In the genomic region with DNA sequence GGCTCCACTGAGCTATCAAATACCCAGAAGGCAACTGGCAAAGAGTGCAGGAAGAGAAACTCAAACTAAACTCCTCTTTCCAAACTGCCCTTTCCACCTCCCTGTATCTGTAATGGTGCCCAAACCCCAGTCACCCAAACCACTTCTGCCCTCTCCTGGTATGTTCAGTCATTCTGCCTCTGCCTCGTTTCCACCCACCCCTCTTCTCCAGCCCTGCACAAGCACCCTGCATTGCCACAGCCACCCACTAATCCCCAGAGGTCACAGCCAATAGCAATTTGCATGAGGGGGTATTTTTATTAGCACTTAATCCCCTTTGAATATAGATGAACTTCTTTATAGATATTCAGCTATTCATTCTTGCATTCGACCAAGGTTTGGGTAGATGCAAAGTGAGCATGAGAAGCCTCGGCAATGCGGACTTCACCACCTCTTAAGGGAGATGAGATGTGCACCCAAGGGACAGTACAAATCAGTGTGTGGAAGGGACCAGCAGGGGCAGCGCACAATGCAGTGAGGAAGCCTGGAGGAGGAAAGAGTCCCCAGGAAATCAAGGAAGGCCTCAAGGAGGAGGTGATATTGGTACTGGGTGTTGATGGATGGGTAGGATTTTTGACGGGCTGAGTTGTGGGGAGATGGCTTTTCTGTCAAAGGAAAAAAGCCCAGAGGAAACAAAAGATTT, we compare ENCODE assay signal across 8 cellular contexts. TPM values are rescaled to one million over a fixed set of nuclear protein-coding genes. Genes with fewer than 3 reads are reported as not detected.
A peak's percentile ranks its signal among the peaks of the same experiment; 100 is the strongest.
DNase-seq lines count a peak whose midpoint lies in the region; ATAC-seq and TF ChIP-seq lines count a peak whose summit lies in the region.

No MANE protein-coding gene starts in this region.

- CTCF ChIA-PET in T-cell (lab: Charles Lee), result interaction anchor here (0.6 to 5.4 kb wide), 28 partner anchors 10 to 417 kb away, joined by 3 to 112 read pairs (median 4); no protein-coding TSS in a partner anchor

- peaks cover 48 to 53% (median 48%) of the 10 kb centered on the region in 3 donors for H3K4me1 Mint-ChIP-seq in T-cell

- H3K27ac Mint-ChIP-seq in T-cell, result peak overlapping the region; percentile 37 to 82

- TF ChIP-seq CTCF in dorsolateral prefrontal cortex (IDR thresholded peaks at IDR 0.05 in 54 of 56, conservative IDR thresholded peaks at IDR 0.05 in 2 of 56; ENCODE audit: low read depth in 1 of 56, partially characterized antibody in 56 of 56), result peak in 49 of 56 donors; percentile 13 to 68 (median 35)

- H3K27ac ChIP-seq in dorsolateral prefrontal cortex, result no peak overlapping the region

- no peaks in the 10 kb centered on the region for H3K27me3 Mint-ChIP-seq in T-cell

- peak; percentile 64 for ATAC-seq in GM19328 (IDR thresholded peaks at IDR 0.05; ENCODE audit: unreplicated experiment)
- ATAC-seq in HG03469 (IDR thresholded peaks at IDR 0.05; ENCODE audit: unreplicated experiment), result peak; percentile 70
- ATAC-seq in T-cell (replicated peaks in 1 of 4), result peak; percentile 96 to 99 (median 98)
- no peak for ATAC-seq in GM19324 (IDR thresholded peaks at IDR 0.05; ENCODE audit: low FRiP score, unreplicated experiment)

- no peak overlapping the region for H3K4me3 ChIP-seq in dorsolateral prefrontal cortex

- no peaks in the 10 kb centered on the region for H3K9me3 Mint-ChIP-seq in T-cell

- no peaks in the 10 kb centered on the region for H3K36me3 Mint-ChIP-seq in T-cell

- DNase-seq in COLO668 (lab: John Stamatoyannopoulos, UW; ENCODE audit: unreplicated experiment) (peak; percentile 37), T-cell (peak in 32 of 34 experiments; percentile 31 to 71 (median 56)), dorsolateral prefrontal cortex (no peak), midbrain (lab: John Stamatoyannopoulos, UW) (peak; percentile 22), KG1 (lab: John Stamatoyannopoulos, UW) (no peak)

- peak overlapping the region in 1 of 3 donors; percentile 11 for H3K4me3 Mint-ChIP-seq in T-cell

- POLR2A ChIA-PET in T-cell (lab: Charles Lee), result interaction anchor here in 1 of 2 donors (0.7 to 1.0 kb wide), 2 partner anchors 30 to 405 kb away, joined by 3 read pairs; no protein-coding TSS in a partner anchor

- no peaks in the 10 kb centered on the region for H3K27me3 ChIP-seq in dorsolateral prefrontal cortex

- intact Hi-C loops in dorsolateral prefrontal cortex (cut with DNase I), result no loop called here

RNA-seq across cellular contexts. Expression of a gene that starts 12.4 kb away (rescaled TPM):
- total RNA-seq in T-cell (1 to 10 TPM; 5.2 to 9.0 (median 8.8) TPM), dorsolateral prefrontal cortex (1 to 10 TPM in 117 of 120 experiments, under 1 TPM in 3; 0.97 to 6.8 (median 2.6) TPM)

RNA-seq across cellular contexts. Expression of a gene that starts 28.6 kb away (rescaled TPM):
- 10 to 100 TPM; 18.1 to 27.8 (median 21.7) TPM for total RNA-seq in T-cell
- 10 to 100 TPM in 91 of 120 experiments, 1 to 10 TPM in 29; 4.6 to 21.3 (median 12.8) TPM for total RNA-seq in dorsolateral prefrontal cortex

RNA-seq across cellular contexts. Expression of a gene that starts 29.2 kb away (rescaled TPM):
- total RNA-seq in T-cell (not detected), dorsolateral prefrontal cortex (not detected)

Comparison
In these comparisons a context has a peak if more than half of its experiments do, and no peak if none do; other contexts are left out.
1. DNase-seq: peak in COLO668 (single experiment), T-cell (32 of 34) and midbrain (single experiment); none in dorsolateral prefrontal cortex (0 of 10) and KG1 (single experiment).